ENCODE assay signal across 17 cellular contexts in genomic region chr6:72238021-72238420, GRCh38.
DNase-seq lines count a peak whose midpoint lies in the region; FAIRE-seq and TF ChIP-seq lines count a peak whose summit lies in the region.
"Had no signal": no experiment of that assay in that cellular context is flagged by ENCODE, and none has a peak within 500 bp of the region (broad histone marks: within the 10 kb centered on the region; RNA-seq: fewer than 3 reads in every experiment).

No MANE protein-coding gene starts in this region.

- TF ChIP-seq CTCF in HEK293 (tag by site-specific recombination; IDR thresholded peaks at IDR 0.05) = no peak

- DNase-seq in frontal cortex (ENCODE audit: low spot score in 2 of 2) = no peak
- no peak for DNase-seq in effector memory CD4-positive, alpha-beta T cell
- DNase-seq in NCI-H748 (lab: John Stamatoyannopoulos, UW; ENCODE audit: unreplicated experiment) = no peak
- no peak for DNase-seq in activated CD4-positive, alpha-beta T cell treated with anti-CD3 and anti-CD28 coated beads, Interleukin-2, amount 50 U/mL, for 4 hours
- DNase-seq: 8988T; C1 segment of cervical spinal cord; Calu3; CD4-positive, alpha-beta memory T cell; COR-L47; DMS79 treated with DMSO at 0.1 percent for 48 hours; GOT3 had no signal

- no peaks in the 10 kb centered on the region for H3K9me3 ChIP-seq in HEK293 (ENCODE audit: control insufficient read depth, insufficient read depth, low read depth, low read length)
- no peaks in the 10 kb centered on the region for H3K9me3 ChIP-seq in effector memory CD4-positive, alpha-beta T cell (ENCODE audit: control insufficient read depth, low read length)
- H3K9me3 ChIP-seq: HAP-1 had no signal

- H3K4me1 ChIP-seq in HEK293 (ENCODE audit: control insufficient read depth, insufficient read depth, low read length) = no peaks in the 10 kb centered on the region
- H3K4me1 ChIP-seq in effector memory CD4-positive, alpha-beta T cell (ENCODE audit: control insufficient read depth, insufficient read depth, low read length, poor library complexity, severe bottlenecking) = no peaks in the 10 kb centered on the region
- H3K4me1 ChIP-seq: HAP-1 had no signal

- no peak overlapping the region for H3K4me3 ChIP-seq in HEK293 (ENCODE audit: low read depth, low read length)
- no peak overlapping the region for H3K4me3 ChIP-seq in effector memory CD4-positive, alpha-beta T cell (ENCODE audit: insufficient read depth, low read depth, low read length, poor library complexity, severe bottlenecking)
- H3K4me3 ChIP-seq: HAP-1 had no signal

- FAIRE-seq in A204.1 (lab: Jason Lieb, UNC) = peak; percentile 72
- peak; percentile 70 for FAIRE-seq in frontal cortex (lab: Jason Lieb, UNC)
- FAIRE-seq: G401.6, GM12892, H54 had no signal

- POLR2A ChIA-PET in HEK293 (lab: Yijun Ruan, JAX) = no interaction called here

- no peaks in the 10 kb centered on the region for H3K36me3 ChIP-seq in HEK293 (ENCODE audit: control insufficient read depth in 2 of 2, insufficient read depth in 1 of 2, low read length in 2 of 2)
- no peaks in the 10 kb centered on the region for H3K36me3 ChIP-seq in effector memory CD4-positive, alpha-beta T cell (ENCODE audit: control insufficient read depth, insufficient read depth, low read length)
- H3K36me3 ChIP-seq: HAP-1 had no signal

- H3K27ac ChIP-seq in HEK293 (ENCODE audit: extremely low read depth, low read depth, low read length) = no peak overlapping the region
- no peak overlapping the region for H3K27ac ChIP-seq in effector memory CD4-positive, alpha-beta T cell (ENCODE audit: insufficient read depth, low read length, poor library complexity, severe bottlenecking)

- H3K27me3 ChIP-seq in effector memory CD4-positive, alpha-beta T cell (replicated peaks; ENCODE audit: control insufficient read depth, insufficient read depth, low read length, poor library complexity, severe bottlenecking) = no peaks in the 10 kb centered on the region

- CTCF ChIA-PET in HEK293 (lab: Yijun Ruan, JAX) = interaction anchor here (0.6 to 0.7 kb wide), 2 partner anchors 12 to 1961 kb away, joined by 7 to 9 read pairs; no protein-coding TSS in a partner anchor

TF ChIP-seq in HEK293, 187 proteins besides CTCF, POLR2A, EP300 and RAD21:
- no peak for TF ChIP-seq ZNF121 (tag by site-specific recombination; IDR thresholded peaks at IDR 0.05)
- TF ChIP-seq SP3 (tag by site-specific recombination; IDR thresholded peaks at IDR 0.05) = no peak
- no peak for TF ChIP-seq ZNF514 (tag by site-specific recombination; IDR thresholded peaks at IDR 0.05)
- TF ChIP-seq SALL2 (tag by site-specific recombination; IDR thresholded peaks at IDR 0.05; ENCODE audit: borderline replicate concordance) = no peak
- TF ChIP-seq HIC1 (tag by site-specific recombination; IDR thresholded peaks at IDR 0.05) = no peak
- TF ChIP-seq ZBTB17 (tag by site-specific recombination; IDR thresholded peaks at IDR 0.05) = no peak
- TF ChIP-seq ATF2 (tag by site-specific recombination; IDR thresholded peaks at IDR 0.05; ENCODE audit: low read depth) = peak; percentile 75
